In genomic region chr18:63949068-63949737, GRCh38 we compare ENCODE assay signal across 9 cellular contexts. TPM values are rescaled to one million over a fixed set of nuclear protein-coding genes. Genes with fewer than 3 reads are reported as not detected.
A peak's percentile ranks its signal among the peaks of the same experiment; 100 is the strongest.
DNase-seq lines count a peak whose midpoint lies in the region; ATAC-seq, FAIRE-seq and TF ChIP-seq lines count a peak whose summit lies in the region.
"Had no signal": no experiment of that assay in that cellular context is flagged by ENCODE, and none has a peak within 500 bp of the region (broad histone marks: within the 10 kb centered on the region; RNA-seq: fewer than 3 reads in every experiment).

A gene with protein sequence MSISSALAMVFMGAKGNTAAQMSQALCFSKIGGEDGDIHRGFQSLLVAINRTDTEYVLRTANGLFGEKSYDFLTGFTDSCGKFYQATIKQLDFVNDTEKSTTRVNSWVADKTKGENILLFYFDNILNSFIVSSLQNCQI (plus strand): TSS chr18:63949301. CDS start chr18:63953456, 4,155 bp downstream.

- H3K9ac ChIP-seq in iPS-15b (ENCODE audit: low read depth, low read length) = peak within 1 kb of the TSS; percentile 70

- no peaks in the 10 kb centered on the region for H3K9me3 ChIP-seq in Caco-2
- H3K9me3 ChIP-seq in iPS-15b (ENCODE audit: control insufficient read depth, insufficient read depth, low read length) = no peaks in the 10 kb centered on the region
- no peaks in the 10 kb centered on the region for H3K9me3 ChIP-seq in small intestine (ENCODE audit: control insufficient read depth, low read depth)

- DNase-seq in Caco-2 (peak; percentile 41 to 43), RCC 7860 (ENCODE audit: low spot score) (peak; percentile 16), amygdala (lab: John Stamatoyannopoulos, UW) (peak in 44 of 56 donors; percentile 6 to 79 (median 39)), small intestine (peak; percentile 46), SIG-M5 (lab: John Stamatoyannopoulos, UW) (no peak)

- H3K4me1 ChIP-seq in Caco-2 (no peaks in the 10 kb centered on the region), iPS-15b (ENCODE audit: control insufficient read depth, insufficient read depth, low read length) (no peaks in the 10 kb centered on the region), small intestine (ENCODE audit: control insufficient read depth in 2 of 2, insufficient read depth in 1 of 2, low read depth in 1 of 2, low read length in 1 of 2) (no peaks in the 10 kb centered on the region)

- peak in 1 of 2 experiments; percentile 18 for TF ChIP-seq CTCF in Caco-2 (IDR thresholded peaks at IDR 0.05; ENCODE audit: insufficient read depth in 1 of 2, low read depth in 1 of 2, low read length in 1 of 2, severe bottlenecking in 1 of 2, unreplicated experiment in 1 of 2)

- no peak within 1 kb of the TSS for H3K27ac Mint-ChIP-seq in Caco-2 (ENCODE audit: unreplicated experiment)

- H3K9me3 Mint-ChIP-seq in Caco-2 (ENCODE audit: unreplicated experiment) = no peaks in the 10 kb centered on the region

- H3K27me3 ChIP-seq in Caco-2 (replicated peaks; ENCODE audit: control insufficient read depth, insufficient read depth, low read length) (no peaks in the 10 kb centered on the region), iPS-15b (ENCODE audit: control insufficient read depth, insufficient read depth, low read length) (peaks cover 27% of the 10 kb centered on the region), small intestine (ENCODE audit: control insufficient read depth in 2 of 2, insufficient read depth in 2 of 2, low read length in 2 of 2) (no peaks in the 10 kb centered on the region)

- intact Hi-C loops in Caco-2 (cut with micrococcal nuclease; ENCODE audit: unreplicated experiment) = no loop called here

- no peaks in the 10 kb centered on the region for H3K36me3 ChIP-seq in Caco-2 (ENCODE audit: control insufficient read depth, insufficient read depth, low read length)
- no peaks in the 10 kb centered on the region for H3K36me3 ChIP-seq in iPS-15b (ENCODE audit: control insufficient read depth, insufficient read depth, low read length)
- H3K36me3 ChIP-seq in small intestine (ENCODE audit: control insufficient read depth in 2 of 2, insufficient read depth in 2 of 2, low read length in 2 of 2) = no peaks in the 10 kb centered on the region

- H3K4me3 ChIP-seq in Caco-2 (ENCODE audit: low read depth, low read length) = no peak within 1 kb of the TSS
- peak within 1 kb of the TSS; percentile 77 for H3K4me3 ChIP-seq in iPS-15b (ENCODE audit: low read depth, low read length)
- H3K4me3 ChIP-seq in small intestine (ENCODE audit: low read depth in 1 of 2, low read length in 2 of 2) = no peak within 1 kb of the TSS

- BruUV-seq in Caco-2 (replicated peaks; lab: Mats Ljungman, UMichigan) = no TSS peak

- no peaks in the 10 kb centered on the region for H3K36me3 Mint-ChIP-seq in Caco-2 (ENCODE audit: insufficient read depth, unreplicated experiment)

- H3K4me1 Mint-ChIP-seq in Caco-2 (ENCODE audit: low read depth, unreplicated experiment) = no peaks in the 10 kb centered on the region

- WGBS in small intestine, 3 donors = 3 to 11% (median 9%) methylated on average over 35 of the region's 35 CpGs

- no peak within 1 kb of the TSS for H3K27ac ChIP-seq in small intestine (ENCODE audit: low read depth in 1 of 2, low read length in 1 of 2)

- no peak within 1 kb of the TSS for H3K4me3 Mint-ChIP-seq in Caco-2 (ENCODE audit: unreplicated experiment)

- H3K27me3 Mint-ChIP-seq in Caco-2 (ENCODE audit: insufficient read depth, unreplicated experiment) = peaks cover 3% of the 10 kb centered on the region

- FAIRE-seq in RCC 7860 (lab: Jason Lieb, UNC) = no peak
- no peak for FAIRE-seq in small intestine (lab: Jason Lieb, UNC)
- FAIRE-seq: TTC549 had no signal

- POLR2A ChIA-PET in Caco-2 (lab: Charles Lee) = no interaction called here

- CTCF ChIA-PET in Caco-2 (lab: Charles Lee) = no interaction called here

- ATAC-seq in GM19397 (IDR thresholded peaks at IDR 0.05; ENCODE audit: unreplicated experiment) (peak; percentile 91), HG03442 (IDR thresholded peaks at IDR 0.05; ENCODE audit: unreplicated experiment) (peak; percentile 89)

RNA-seq across cellular contexts. Expression of the gene that starts here (rescaled TPM):
- not detected in 2 replicates for total RNA-seq in Caco-2 (2022)
- polyA plus RNA-seq in small intestine = under 1 TPM in 1 of 3 donors, not detected in 2; 0.48 TPM

Comparison
In these comparisons a context has a peak if more than half of its experiments do, and no peak if none do; other contexts are left out.
1. Peak in DNase-seq in Caco-2; RNA of the gene not detected or under 1 TPM.
2. Peak in DNase-seq in small intestine; RNA of the gene not detected or under 1 TPM.